11 cellular contexts compared by ENCODE assay signal in genomic region chr19:3333020-3333583, GRCh38.
"Had no signal": no experiment of that assay in that cellular context is flagged by ENCODE, and none has a peak within 500 bp of the region (broad histone marks: within the 10 kb centered on the region; RNA-seq: fewer than 3 reads in every experiment).

No MANE protein-coding gene starts in this region.

- H3K36me3 ChIP-seq: heart right ventricle, left lung had no signal

- DNase-seq: activated CD4-positive, alpha-beta T cell treated with anti-CD3 and anti-CD28 coated beads for 48 hours; activated CD8-positive, alpha-beta T cell treated with anti-CD3 and anti-CD28 coated beads, Interleukin-2, amount 10 ng/mL, durations not matched to agents 7 days and 5 days; activated naive CD8-positive, alpha-beta T cell treated with anti-CD3 and anti-CD28 coated beads for 36 hours; aorta; foreskin melanocyte; heart right ventricle; left lung; stimulated activated CD4-positive, alpha-beta T cell treated with anti-CD3 and anti-CD28 coated beads, Interleukin-12 subunit alpha, Interleukin-12 subunit beta, amount 100 ng/mL, for 4 hours; stimulated activated CD4-positive, alpha-beta T cell treated with anti-CD3 and anti-CD28 coated beads, Interleukin-2, amount 100 ng/mL, for 48 hours had no signal

- H3K9me3 Mint-ChIP-seq: activated naive CD8-positive, alpha-beta T cell treated with anti-CD3 and anti-CD28 coated beads for 36 hours; activated T-helper 17 cell treated with anti-CD3 and anti-CD28 coated beads, Interleukin-2, amount 50 U/mL, for 72 hours; stimulated activated naive CD8-positive, alpha-beta T cell treated with anti-CD3 and anti-CD28 coated beads, Interleukin-15, Interleukin-2, amounts not matched to agents 100 ng/mL and 50 ng/mL, for 24 hours had no signal

- H3K4me1 Mint-ChIP-seq: activated naive CD8-positive, alpha-beta T cell treated with anti-CD3 and anti-CD28 coated beads for 36 hours; activated T-helper 17 cell treated with anti-CD3 and anti-CD28 coated beads, Interleukin-2, amount 50 U/mL, for 72 hours had no signal

- H3K27ac Mint-ChIP-seq: activated CD8-positive, alpha-beta T cell treated with anti-CD3 and anti-CD28 coated beads, Interleukin-2, amount 10 ng/mL, durations not matched to agents 7 days and 5 days; activated naive CD8-positive, alpha-beta T cell treated with anti-CD3 and anti-CD28 coated beads for 36 hours; activated T-helper 17 cell treated with anti-CD3 and anti-CD28 coated beads, Interleukin-2, amount 50 U/mL, for 72 hours; stimulated activated naive CD8-positive, alpha-beta T cell treated with anti-CD3 and anti-CD28 coated beads, Interleukin-15, Interleukin-2, amounts not matched to agents 100 ng/mL and 50 ng/mL, for 24 hours had no signal

- H3K27me3 ChIP-seq: heart right ventricle, left lung had no signal

- H3K36me3 Mint-ChIP-seq: activated naive CD8-positive, alpha-beta T cell treated with anti-CD3 and anti-CD28 coated beads for 36 hours had no signal

- H3K27me3 Mint-ChIP-seq: activated naive CD8-positive, alpha-beta T cell treated with anti-CD3 and anti-CD28 coated beads for 36 hours; activated T-helper 17 cell treated with anti-CD3 and anti-CD28 coated beads, Interleukin-2, amount 50 U/mL, for 72 hours; stimulated activated naive CD8-positive, alpha-beta T cell treated with anti-CD3 and anti-CD28 coated beads, Interleukin-15, Interleukin-2, amounts not matched to agents 100 ng/mL and 50 ng/mL, for 24 hours had no signal

- H3K4me3 ChIP-seq: heart right ventricle, left lung had no signal

- H3K4me3 Mint-ChIP-seq: activated CD8-positive, alpha-beta T cell treated with anti-CD3 and anti-CD28 coated beads, Interleukin-2, amount 10 ng/mL, durations not matched to agents 7 days and 5 days; activated naive CD8-positive, alpha-beta T cell treated with anti-CD3 and anti-CD28 coated beads for 36 hours; activated T-helper 17 cell treated with anti-CD3 and anti-CD28 coated beads, Interleukin-2, amount 50 U/mL, for 72 hours; stimulated activated naive CD8-positive, alpha-beta T cell treated with anti-CD3 and anti-CD28 coated beads, Interleukin-15, Interleukin-2, amounts not matched to agents 100 ng/mL and 50 ng/mL, for 24 hours had no signal

- H3K9me3 ChIP-seq: heart right ventricle, left lung had no signal

- H3K27ac ChIP-seq: left lung had no signal
